ENCODE assay signal across 1 cellular context in genomic region chr5:79754865-79755555, GRCh38.
A peak's percentile ranks its signal among the peaks of the same experiment; 100 is the strongest.
TF ChIP-seq lines count a peak whose summit lies in the region.

No MANE protein-coding gene starts in this region.

TF ChIP-seq in HepG2, 621 proteins besides CTCF, POLR2A, EP300 and RAD21 (continued from another document and continues in another):
- TF ChIP-seq ZNF572 (CRISPR knock-in tag; IDR thresholded peaks at IDR 0.05) (0 out of 2 replicates have a peak, but pooled peaks have one; percentile 31), BRCA1 (CRISPR knock-in tag; IDR thresholded peaks at IDR 0.05) (no peak), MLXIP (CRISPR knock-in tag; IDR thresholded peaks at IDR 0.05; ENCODE audit: borderline replicate concordance) (no peak), ZGPAT (CRISPR knock-in tag; IDR thresholded peaks at IDR 0.05) (peak; percentile 54; the same call in 1 of the 2 replicates), ZFAT (CRISPR knock-in tag; conservative IDR thresholded peaks at IDR 0.05) (no peak), BRF2 (CRISPR knock-in tag; IDR thresholded peaks at IDR 0.05) (no peak), KLF16 (CRISPR knock-in tag; IDR thresholded peaks at IDR 0.05) (0 out of 4 replicates have a peak, but pooled peaks of 1 of the 2 experiments have one; percentile 18), STAG1 (CRISPR knock-in tag; IDR thresholded peaks at IDR 0.05) (peak; percentile 13; the same call in 1 of the 2 replicates), ZNF672 (CRISPR knock-in tag; IDR thresholded peaks at IDR 0.05) (no peak), GLI4 (CRISPR knock-in tag; IDR thresholded peaks at IDR 0.05; ENCODE audit: borderline replicate concordance) (no peak), FOXP1 (IDR thresholded peaks at IDR 0.05) (no peak), FOXP1 (CRISPR knock-in tag; IDR thresholded peaks at IDR 0.05) (0 out of 2 replicates have a peak, but pooled peaks have one; percentile 5), NCOR1 (IDR thresholded peaks at IDR 0.05; ENCODE audit: borderline replicate concordance, low read length) (peak; percentile 75; the same call in 1 of the 2 replicates), ZBTB20 (CRISPR knock-in tag; IDR thresholded peaks at IDR 0.05; ENCODE audit: borderline replicate concordance, low read depth) (no peak), ETV6 (CRISPR knock-in tag; conservative IDR thresholded peaks at IDR 0.05) (no peak), FOXK1 (CRISPR knock-in tag; IDR thresholded peaks at IDR 0.05; ENCODE audit: borderline replicate concordance, low read depth) (peak; percentile 41; the same call in 1 of the 2 replicates), ATAD3A (CRISPR knock-in tag; IDR thresholded peaks at IDR 0.05) (no peak), KDM5B (CRISPR knock-in tag; IDR thresholded peaks at IDR 0.05; ENCODE audit: borderline replicate concordance) (no peak), HMG20A (CRISPR knock-in tag; IDR thresholded peaks at IDR 0.05; ENCODE audit: borderline replicate concordance) (peak; percentile 64; the same call in 1 of the 2 replicates), ATM (IDR thresholded peaks at IDR 0.05; ENCODE audit: borderline replicate concordance) (no peak), HDAC1 (CRISPR knock-in tag; IDR thresholded peaks at IDR 0.05) (peak; percentile 51; the same call in 1 of the 2 replicates), ARNT (IDR thresholded peaks at IDR 0.05) (no peak), MZF1 (CRISPR knock-in tag; IDR thresholded peaks at IDR 0.05; ENCODE audit: borderline replicate concordance) (no peak), MED1 (CRISPR knock-in tag; IDR thresholded peaks at IDR 0.05) (peak; percentile 57), ZNF839 (CRISPR knock-in tag; IDR thresholded peaks at IDR 0.05; ENCODE audit: borderline replicate concordance) (no peak), TOE1 (CRISPR knock-in tag; IDR thresholded peaks at IDR 0.05) (no peak), TCF7L2 (IDR thresholded peaks at IDR 0.05; ENCODE audit: low read depth, low read length) (no peak), ZNF20 (CRISPR knock-in tag; IDR thresholded peaks at IDR 0.05) (no peak), ZNF354B (CRISPR knock-in tag; IDR thresholded peaks at IDR 0.05) (no peak), ZNF710 (CRISPR knock-in tag; IDR thresholded peaks at IDR 0.05; ENCODE audit: borderline replicate concordance) (no peak), MYC (CRISPR knock-in tag; IDR thresholded peaks at IDR 0.05; ENCODE audit: borderline replicate concordance) (no peak), NAIF1 (CRISPR knock-in tag; IDR thresholded peaks at IDR 0.05; ENCODE audit: borderline replicate concordance) (no peak), ZNF780A (CRISPR knock-in tag; IDR thresholded peaks at IDR 0.05) (no peak), ELF3 (CRISPR knock-in tag; IDR thresholded peaks at IDR 0.05) (0 out of 2 replicates have a peak, but pooled peaks have one; percentile 38), HES4 (CRISPR knock-in tag; IDR thresholded peaks at IDR 0.05; ENCODE audit: borderline replicate concordance) (no peak)
- TF ChIP-seq, protein P1, sequence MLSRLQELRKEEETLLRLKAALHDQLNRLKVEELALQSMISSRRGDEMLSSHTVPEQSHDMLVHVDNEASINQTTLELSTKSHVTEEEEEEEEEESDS (CRISPR knock-in tag; IDR thresholded peaks at IDR 0.05; ENCODE audit: borderline replicate concordance), result no peak
- TF ChIP-seq, protein P2, sequence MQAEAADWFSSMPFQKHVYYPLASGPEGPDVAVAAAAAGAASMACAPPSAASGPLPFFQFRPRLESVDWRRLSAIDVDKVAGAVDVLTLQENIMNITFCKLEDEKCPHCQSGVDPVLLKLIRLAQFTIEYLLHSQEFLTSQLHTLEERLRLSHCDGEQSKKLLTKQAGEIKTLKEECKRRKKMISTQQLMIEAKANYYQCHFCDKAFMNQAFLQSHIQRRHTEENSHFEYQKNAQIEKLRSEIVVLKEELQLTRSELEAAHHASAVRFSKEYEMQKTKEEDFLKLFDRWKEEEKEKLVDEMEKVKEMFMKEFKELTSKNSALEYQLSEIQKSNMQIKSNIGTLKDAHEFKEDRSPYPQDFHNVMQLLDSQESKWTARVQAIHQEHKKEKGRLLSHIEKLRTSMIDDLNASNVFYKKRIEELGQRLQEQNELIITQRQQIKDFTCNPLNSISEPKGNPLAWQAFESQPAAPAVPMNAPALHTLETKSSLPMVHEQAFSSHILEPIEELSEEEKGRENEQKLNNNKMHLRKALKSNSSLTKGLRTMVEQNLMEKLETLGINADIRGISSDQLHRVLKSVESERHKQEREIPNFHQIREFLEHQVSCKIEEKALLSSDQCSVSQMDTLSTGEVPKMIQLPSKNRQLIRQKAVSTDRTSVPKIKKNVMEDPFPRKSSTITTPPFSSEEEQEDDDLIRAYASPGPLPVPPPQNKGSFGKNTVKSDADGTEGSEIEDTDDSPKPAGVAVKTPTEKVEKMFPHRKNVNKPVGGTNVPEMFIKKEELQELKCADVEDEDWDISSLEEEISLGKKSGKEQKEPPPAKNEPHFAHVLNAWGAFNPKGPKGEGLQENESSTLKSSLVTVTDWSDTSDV (CRISPR knock-in tag; IDR thresholded peaks at IDR 0.05), result no peak
- TF ChIP-seq, protein P3, sequence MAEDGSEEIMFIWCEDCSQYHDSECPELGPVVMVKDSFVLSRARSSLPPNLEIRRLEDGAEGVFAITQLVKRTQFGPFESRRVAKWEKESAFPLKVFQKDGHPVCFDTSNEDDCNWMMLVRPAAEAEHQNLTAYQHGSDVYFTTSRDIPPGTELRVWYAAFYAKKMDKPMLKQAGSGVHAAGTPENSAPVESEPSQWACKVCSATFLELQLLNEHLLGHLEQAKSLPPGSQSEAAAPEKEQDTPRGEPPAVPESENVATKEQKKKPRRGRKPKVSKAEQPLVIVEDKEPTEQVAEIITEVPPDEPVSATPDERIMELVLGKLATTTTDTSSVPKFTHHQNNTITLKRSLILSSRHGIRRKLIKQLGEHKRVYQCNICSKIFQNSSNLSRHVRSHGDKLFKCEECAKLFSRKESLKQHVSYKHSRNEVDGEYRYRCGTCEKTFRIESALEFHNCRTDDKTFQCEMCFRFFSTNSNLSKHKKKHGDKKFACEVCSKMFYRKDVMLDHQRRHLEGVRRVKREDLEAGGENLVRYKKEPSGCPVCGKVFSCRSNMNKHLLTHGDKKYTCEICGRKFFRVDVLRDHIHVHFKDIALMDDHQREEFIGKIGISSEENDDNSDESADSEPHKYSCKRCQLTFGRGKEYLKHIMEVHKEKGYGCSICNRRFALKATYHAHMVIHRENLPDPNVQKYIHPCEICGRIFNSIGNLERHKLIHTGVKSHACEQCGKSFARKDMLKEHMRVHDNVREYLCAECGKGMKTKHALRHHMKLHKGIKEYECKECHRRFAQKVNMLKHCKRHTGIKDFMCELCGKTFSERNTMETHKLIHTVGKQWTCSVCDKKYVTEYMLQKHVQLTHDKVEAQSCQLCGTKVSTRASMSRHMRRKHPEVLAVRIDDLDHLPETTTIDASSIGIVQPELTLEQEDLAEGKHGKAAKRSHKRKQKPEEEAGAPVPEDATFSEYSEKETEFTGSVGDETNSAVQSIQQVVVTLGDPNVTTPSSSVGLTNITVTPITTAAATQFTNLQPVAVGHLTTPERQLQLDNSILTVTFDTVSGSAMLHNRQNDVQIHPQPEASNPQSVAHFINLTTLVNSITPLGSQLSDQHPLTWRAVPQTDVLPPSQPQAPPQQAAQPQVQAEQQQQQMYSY (CRISPR knock-in tag; IDR thresholded peaks at IDR 0.05), result no peak
- TF ChIP-seq, protein P4, sequence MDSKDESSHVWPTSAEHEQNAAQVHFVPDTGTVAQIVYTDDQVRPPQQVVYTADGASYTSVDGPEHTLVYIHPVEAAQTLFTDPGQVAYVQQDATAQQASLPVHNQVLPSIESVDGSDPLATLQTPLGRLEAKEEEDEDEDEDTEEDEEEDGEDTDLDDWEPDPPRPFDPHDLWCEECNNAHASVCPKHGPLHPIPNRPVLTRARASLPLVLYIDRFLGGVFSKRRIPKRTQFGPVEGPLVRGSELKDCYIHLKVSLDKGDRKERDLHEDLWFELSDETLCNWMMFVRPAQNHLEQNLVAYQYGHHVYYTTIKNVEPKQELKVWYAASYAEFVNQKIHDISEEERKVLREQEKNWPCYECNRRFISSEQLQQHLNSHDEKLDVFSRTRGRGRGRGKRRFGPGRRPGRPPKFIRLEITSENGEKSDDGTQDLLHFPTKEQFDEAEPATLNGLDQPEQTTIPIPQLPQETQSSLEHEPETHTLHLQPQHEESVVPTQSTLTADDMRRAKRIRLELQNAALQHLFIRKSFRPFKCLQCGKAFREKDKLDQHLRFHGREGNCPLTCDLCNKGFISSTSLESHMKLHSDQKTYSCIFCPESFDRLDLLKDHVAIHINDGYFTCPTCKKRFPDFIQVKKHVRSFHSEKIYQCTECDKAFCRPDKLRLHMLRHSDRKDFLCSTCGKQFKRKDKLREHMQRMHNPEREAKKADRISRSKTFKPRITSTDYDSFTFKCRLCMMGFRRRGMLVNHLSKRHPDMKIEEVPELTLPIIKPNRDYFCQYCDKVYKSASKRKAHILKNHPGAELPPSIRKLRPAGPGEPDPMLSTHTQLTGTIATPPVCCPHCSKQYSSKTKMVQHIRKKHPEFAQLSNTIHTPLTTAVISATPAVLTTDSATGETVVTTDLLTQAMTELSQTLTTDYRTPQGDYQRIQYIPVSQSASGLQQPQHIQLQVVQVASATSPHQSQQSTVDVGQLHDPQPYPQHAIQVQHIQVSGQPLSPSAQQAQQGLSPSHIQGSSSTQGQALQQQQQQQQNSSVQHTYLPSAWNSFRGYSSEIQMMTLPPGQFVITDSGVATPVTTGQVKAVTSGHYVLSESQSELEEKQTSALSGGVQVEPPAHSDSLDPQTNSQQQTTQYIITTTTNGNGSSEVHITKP (CRISPR knock-in tag; IDR thresholded peaks at IDR 0.05; ENCODE audit: low read depth), result peak; percentile 92; the same call in 1 of the 2 replicates
- TF ChIP-seq, protein P5, sequence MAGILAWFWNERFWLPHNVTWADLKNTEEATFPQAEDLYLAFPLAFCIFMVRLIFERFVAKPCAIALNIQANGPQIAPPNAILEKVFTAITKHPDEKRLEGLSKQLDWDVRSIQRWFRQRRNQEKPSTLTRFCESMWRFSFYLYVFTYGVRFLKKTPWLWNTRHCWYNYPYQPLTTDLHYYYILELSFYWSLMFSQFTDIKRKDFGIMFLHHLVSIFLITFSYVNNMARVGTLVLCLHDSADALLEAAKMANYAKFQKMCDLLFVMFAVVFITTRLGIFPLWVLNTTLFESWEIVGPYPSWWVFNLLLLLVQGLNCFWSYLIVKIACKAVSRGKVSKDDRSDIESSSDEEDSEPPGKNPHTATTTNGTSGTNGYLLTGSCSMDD (CRISPR knock-in tag; IDR thresholded peaks at IDR 0.05), result no peak
